Comparison of ENCODE assay signal across 13 cellular contexts in the genomic region with DNA sequence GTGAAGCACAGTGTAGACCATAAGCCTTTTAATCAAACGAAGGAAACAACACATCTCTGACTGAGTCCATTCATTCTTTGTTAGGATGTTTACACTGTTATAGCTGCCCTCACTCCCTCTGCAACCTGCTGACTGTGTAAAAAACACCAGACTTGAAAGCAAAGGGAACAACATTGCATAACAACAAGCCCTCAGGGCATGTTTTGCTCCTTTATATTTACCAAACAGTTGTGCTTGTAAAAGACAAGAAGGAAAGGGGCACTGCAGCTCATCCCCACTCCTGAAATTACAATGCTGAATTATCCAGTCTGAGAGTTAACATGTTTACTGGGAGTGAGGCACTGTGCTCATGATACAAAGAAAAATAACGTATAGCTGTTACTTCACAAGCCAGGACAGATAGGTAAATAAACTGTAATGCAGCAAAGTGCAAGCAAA. TPM values are rescaled to one million over a fixed set of nuclear protein-coding genes. Genes with fewer than 3 reads are reported as not detected.
DNase-seq lines count a peak whose midpoint lies in the region; ATAC-seq, FAIRE-seq and TF ChIP-seq lines count a peak whose summit lies in the region.
"Had no signal": no experiment of that assay in that cellular context is flagged by ENCODE, and none has a peak within 500 bp of the region (broad histone marks: within the 10 kb centered on the region; RNA-seq: fewer than 3 reads in every experiment).

No MANE protein-coding gene starts in this region.

- peaks cover 3% of the 10 kb centered on the region for H3K36me3 Mint-ChIP-seq in activated naive CD4-positive, alpha-beta T cell treated with anti-CD3 and anti-CD28 coated beads for 36 hours (ENCODE audit: low read depth)

- no peaks in the 10 kb centered on the region for H3K9me3 ChIP-seq in A549

- ATAC-seq in A549 (peak in 1 of 2 experiments; percentile 38; a peak in 1 of 6 replicates), GM21526 (IDR thresholded peaks at IDR 0.05; ENCODE audit: low FRiP score, unreplicated experiment) (no peak), HG03139 (IDR thresholded peaks at IDR 0.05; ENCODE audit: unreplicated experiment) (no peak)
- ATAC-seq: activated CD4-positive, CD25-positive, alpha-beta regulatory T cell treated with anti-CD3 and anti-CD28 coated beads, Interleukin-2, amount 50 U/mL, for 24 hours had no signal

- CTCF ChIA-PET in A549 (lab: Yijun Ruan, JAX): interaction anchor here (0.6 to 1.5 kb wide), 2 partner anchors 11 to 26 kb away, joined by 3 to 4 read pairs; no protein-coding TSS in a partner anchor
- CTCF ChIA-PET in activated naive CD4-positive, alpha-beta T cell treated with anti-CD3 and anti-CD28 coated beads for 36 hours (lab: Charles Lee): interaction anchor here (1.4 kb wide), 1 partner anchor 17 kb away, joined by 3 read pairs; no protein-coding TSS in a partner anchor

- no peak for TF ChIP-seq CTCF in A549 (IDR thresholded peaks at IDR 0.05)

- peak overlapping the region; percentile 38 for H3K4me2 ChIP-seq in A549

- H3K4me3 Mint-ChIP-seq in activated naive CD4-positive, alpha-beta T cell treated with anti-CD3 and anti-CD28 coated beads for 36 hours: no peak overlapping the region

- H3K27ac Mint-ChIP-seq in activated naive CD4-positive, alpha-beta T cell treated with anti-CD3 and anti-CD28 coated beads for 36 hours: no peak overlapping the region

- TF ChIP-seq RAD21 in A549 (conservative IDR thresholded peaks at IDR 0.05 in 1 of 2, IDR thresholded peaks at IDR 0.05 in 1 of 2): no peak

- H3K27me3 Mint-ChIP-seq in activated naive CD4-positive, alpha-beta T cell treated with anti-CD3 and anti-CD28 coated beads for 36 hours (ENCODE audit: low read depth): no peaks in the 10 kb centered on the region

- no peak for TF ChIP-seq POLR2A in A549 (IDR thresholded peaks at IDR 0.05; ENCODE audit: low read length)

- H3K4me3 ChIP-seq in A549: no peak overlapping the region

- no peak for TF ChIP-seq EP300 in A549 (IDR thresholded peaks at IDR 0.05)

- H3K4me1 Mint-ChIP-seq in activated naive CD4-positive, alpha-beta T cell treated with anti-CD3 and anti-CD28 coated beads for 36 hours (ENCODE audit: low read depth): peaks cover 22% of the 10 kb centered on the region

- H3K4me1 ChIP-seq in A549: peaks cover 19% of the 10 kb centered on the region

- intact Hi-C loops in activated naive CD4-positive, alpha-beta T cell treated with anti-CD3 and anti-CD28 coated beads for 36 hours (cut with micrococcal nuclease): no loop called here

- peak in 1 of 2 experiments; percentile 47 for DNase-seq in A549 (ENCODE audit: low read depth in 1 of 2, low spot score in 1 of 2)
- peak; percentile 33 for DNase-seq in HuH-7.5 (ENCODE audit: low spot score)
- peak; percentile 78 for DNase-seq in RPMI8226
- peak; percentile 32 to 77 for DNase-seq in hippocampal formation (lab: John Stamatoyannopoulos, UW)
- DNase-seq in activated naive CD4-positive, alpha-beta T cell treated with anti-CD3 and anti-CD28 coated beads for 36 hours: no peak
- no peak for DNase-seq in NOMO-1 treated with DMSO at 0.1 percent for 48 hours (lab: John Stamatoyannopoulos, UW; ENCODE audit: unreplicated experiment)
- DNase-seq: activated gamma-delta T cell treated with Interleukin-2 at 50 U/mL for 16 hours; cortex of kidney; small intestine; stimulated activated CD8-positive, alpha-beta memory T cell treated with anti-CD3 and anti-CD28 coated beads, Interleukin-4, amount 100 ng/mL, for 48 hours had no signal

- WGBS in A549 (ENCODE audit: missing lambda C conversion rate): 25% methylated on average over 2 of the region's 2 CpGs

- FAIRE-seq in A549 (lab: Jason Lieb, UNC): no peak
- FAIRE-seq: small intestine had no signal

- no peak overlapping the region; a peak in 1 of 6 replicates for H3K27ac ChIP-seq in A549

- no peaks in the 10 kb centered on the region for H3K9me3 Mint-ChIP-seq in activated naive CD4-positive, alpha-beta T cell treated with anti-CD3 and anti-CD28 coated beads for 36 hours

- POLR2A ChIA-PET in A549 (lab: Yijun Ruan, JAX): no interaction called here

TF ChIP-seq in A549, 52 proteins besides CTCF, POLR2A, EP300 and RAD21:
- TF ChIP-seq KDM5A (IDR thresholded peaks at IDR 0.05) (no peak), ZNF302 (CRISPR knock-in tag; IDR thresholded peaks at IDR 0.05) (no peak), CEBPB (IDR thresholded peaks at IDR 0.05) (peak in 1 of 2 experiments; percentile 60; a peak in 2 of 4 replicates), ATOH8 (CRISPR knock-in tag; IDR thresholded peaks at IDR 0.05; ENCODE audit: low read depth) (no peak), GATA3 (IDR thresholded peaks at IDR 0.05; ENCODE audit: borderline replicate concordance) (no peak), HES2 (IDR thresholded peaks at IDR 0.05) (no peak), REST (IDR thresholded peaks at IDR 0.05) (no peak), HOXB5 (CRISPR knock-in tag; IDR thresholded peaks at IDR 0.05) (no peak), MAFK (IDR thresholded peaks at IDR 0.05; ENCODE audit: partially characterized antibody) (peak; percentile 87), RNF2 (IDR thresholded peaks at IDR 0.05; ENCODE audit: borderline replicate concordance, low read depth) (no peak), BCL3 (IDR thresholded peaks at IDR 0.05) (no peak), HOXA7 (CRISPR knock-in tag; IDR thresholded peaks at IDR 0.05) (no peak), FOXS1 (CRISPR knock-in tag; IDR thresholded peaks at IDR 0.05) (no peak)
TF ChIP-seq in A549: peak in this region for 2.

RNA-seq across cellular contexts. Expression of gene RAB30, which starts 46.4 kb away (rescaled TPM):
- polyA plus RNA-seq in A549 (2011; rRNA removed) (6.2 and 7.0 TPM in 2 replicates), A549 (2017; fragmentation: RNase III; extraction: RNeasy Plus Mini Kit Qiagen cat#74134 plus additional on column Dnase treatment) (3.9 to 4.7 TPM (median 4.2 TPM) in 3 replicates)
- polyA plus RNA-seq in A549 (2012; cell fraction: cytosol; rRNA removed): 1.6 and 2.0 TPM in 2 replicates
- 1.4 and 1.6 TPM in 2 replicates for polyA plus RNA-seq in A549 (2012; cell fraction: nucleus; rRNA removed)
- polyA minus RNA-seq in A549 (2011; rRNA and poly(A)+ RNA removed): 5.8 and 10.3 TPM in 2 replicates
- 10 to 100 TPM in 1 of 2 experiments, 1 to 10 TPM in 1; 8.8 to 11.1 TPM for total RNA-seq in activated naive CD4-positive, alpha-beta T cell treated with anti-CD3 and anti-CD28 coated beads for 36 hours

Comparison
In these comparisons a context has a peak if more than half of its experiments do, and no peak if none do; other contexts are left out.
1. DNase-seq: peak in HuH-7.5 (single experiment), RPMI8226 (single experiment) and hippocampal formation (2 of 2); none in activated naive CD4-positive, alpha-beta T cell treated with anti-CD3 and anti-CD28 coated beads for 36 hours (single experiment) and NOMO-1 treated with DMSO at 0.1 percent for 48 hours (single experiment).